In the genomic region with DNA sequence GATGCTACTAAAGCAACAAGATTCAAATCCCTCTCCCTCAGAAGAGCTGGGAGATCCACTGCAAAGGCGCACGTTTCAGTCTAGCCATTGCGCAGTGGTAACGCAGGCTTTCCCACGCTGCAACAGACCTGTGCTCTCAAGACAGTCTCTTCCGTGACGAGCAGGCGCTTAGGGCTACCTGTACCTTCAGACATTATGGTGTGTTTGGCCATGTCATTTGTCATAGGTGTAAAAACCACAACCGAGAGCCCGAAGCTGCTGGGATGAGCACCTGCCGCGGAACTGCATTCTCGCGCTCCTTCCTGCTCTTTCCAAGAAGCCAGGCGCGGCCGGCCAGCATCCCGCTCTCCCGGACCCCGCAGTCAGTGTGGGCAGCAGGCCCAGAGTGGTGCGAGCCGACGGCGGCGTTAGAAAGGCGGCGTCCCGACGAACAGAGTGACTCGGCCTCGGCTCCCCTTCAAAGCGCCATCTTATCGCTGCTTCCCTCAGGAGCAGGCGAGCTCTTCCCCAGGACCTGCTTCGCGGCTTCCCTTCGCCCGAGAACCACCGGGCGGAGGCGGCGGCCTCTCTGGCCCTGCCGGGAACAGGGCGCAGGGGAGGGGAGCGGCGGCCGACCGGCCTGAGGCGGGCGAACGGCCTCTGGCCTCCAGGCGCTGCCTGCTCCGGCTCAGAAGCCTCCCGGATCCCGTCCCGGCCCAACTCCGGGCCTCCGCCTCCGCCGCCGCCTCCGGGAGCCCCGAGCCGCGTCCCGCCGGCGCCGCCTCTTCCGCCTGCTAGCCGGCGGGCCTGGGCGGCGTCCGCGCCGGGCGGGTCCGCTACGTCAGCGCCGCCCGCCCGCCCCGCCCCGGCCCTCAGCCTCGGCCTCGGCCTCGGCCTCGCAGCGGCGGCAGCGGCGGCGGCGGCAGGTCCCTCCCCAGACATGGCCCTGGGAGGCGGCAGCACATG, we compare ENCODE assay signal across 1 cellular context.
TF ChIP-seq lines count a peak whose summit lies in the region.

A gene with protein sequence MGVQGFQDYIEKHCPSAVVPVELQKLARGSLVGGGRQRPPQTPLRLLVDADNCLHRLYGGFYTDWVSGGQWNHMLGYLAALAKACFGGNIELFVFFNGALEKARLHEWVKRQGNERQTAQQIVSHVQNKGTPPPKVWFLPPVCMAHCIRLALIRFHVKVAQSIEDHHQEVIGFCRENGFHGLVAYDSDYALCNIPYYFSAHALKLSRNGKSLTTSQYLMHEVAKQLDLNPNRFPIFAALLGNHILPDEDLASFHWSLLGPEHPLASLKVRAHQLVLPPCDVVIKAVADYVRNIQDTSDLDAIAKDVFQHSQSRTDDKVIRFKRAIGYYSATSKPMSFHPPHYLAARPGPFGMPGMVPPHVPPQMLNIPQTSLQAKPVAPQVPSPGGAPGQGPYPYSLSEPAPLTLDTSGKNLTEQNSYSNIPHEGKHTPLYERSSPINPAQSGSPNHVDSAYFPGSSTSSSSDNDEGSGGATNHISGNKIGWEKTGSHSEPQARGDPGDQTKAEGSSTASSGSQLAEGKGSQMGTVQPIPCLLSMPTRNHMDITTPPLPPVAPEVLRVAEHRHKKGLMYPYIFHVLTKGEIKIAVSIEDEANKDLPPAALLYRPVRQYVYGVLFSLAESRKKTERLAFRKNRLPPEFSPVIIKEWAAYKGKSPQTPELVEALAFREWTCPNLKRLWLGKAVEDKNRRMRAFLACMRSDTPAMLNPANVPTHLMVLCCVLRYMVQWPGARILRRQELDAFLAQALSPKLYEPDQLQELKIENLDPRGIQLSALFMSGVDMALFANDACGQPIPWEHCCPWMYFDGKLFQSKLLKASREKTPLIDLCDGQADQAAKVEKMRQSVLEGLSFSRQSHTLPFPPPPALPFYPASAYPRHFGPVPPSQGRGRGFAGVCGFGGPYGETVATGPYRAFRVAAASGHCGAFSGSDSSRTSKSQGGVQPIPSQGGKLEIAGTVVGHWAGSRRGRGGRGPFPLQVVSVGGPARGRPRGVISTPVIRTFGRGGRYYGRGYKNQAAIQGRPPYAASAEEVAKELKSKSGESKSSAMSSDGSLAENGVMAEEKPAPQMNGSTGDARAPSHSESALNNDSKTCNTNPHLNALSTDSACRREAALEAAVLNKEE (plus strand): TSS at position 869 of the 945 bp plus-strand sequence. CDS start 231 bp downstream, outside the sequence.

TF ChIP-seq in HEK293, 187 proteins besides CTCF, POLR2A, EP300 and RAD21 (continued from another document and continues in another):
- TF ChIP-seq ZNF768 (tag by site-specific recombination; IDR thresholded peaks at IDR 0.05) (no peak), ZBTB11 (tag by site-specific recombination; conservative IDR thresholded peaks at IDR 0.05; ENCODE audit: low read depth) (peak; percentile 42), ZNF133 (tag by site-specific recombination; IDR thresholded peaks at IDR 0.05) (no peak), SP7 (tag by site-specific recombination; IDR thresholded peaks at IDR 0.05) (no peak), ZSCAN18 (tag by site-specific recombination; IDR thresholded peaks at IDR 0.05) (no peak), KLF16 (tag by site-specific recombination; IDR thresholded peaks at IDR 0.05) (no peak), ZNF223 (tag by site-specific recombination; IDR thresholded peaks at IDR 0.05) (no peak), ZNF747 (tag by site-specific recombination; IDR thresholded peaks at IDR 0.05) (no peak), ZNF169 (tag by site-specific recombination; IDR thresholded peaks at IDR 0.05) (no peak), ZNF561 (tag by site-specific recombination; IDR thresholded peaks at IDR 0.05; ENCODE audit: borderline replicate concordance) (peak; percentile 47; the same call in 1 of the 2 replicates), ZNF501 (tag by site-specific recombination; IDR thresholded peaks at IDR 0.05) (peak; percentile 51; the same call in 1 of the 2 replicates), ZNF514 (tag by site-specific recombination; IDR thresholded peaks at IDR 0.05) (no peak), ZNF211 (tag by site-specific recombination; IDR thresholded peaks at IDR 0.05; ENCODE audit: low read depth) (no peak), ZNF777 (tag by site-specific recombination; IDR thresholded peaks at IDR 0.05; ENCODE audit: borderline replicate concordance) (no peak), YY2 (tag by site-specific recombination; IDR thresholded peaks at IDR 0.05) (no peak), REPIN1 (tag by site-specific recombination; IDR thresholded peaks at IDR 0.05; ENCODE audit: low read depth) (no peak), ZNF138 (tag by site-specific recombination; IDR thresholded peaks at IDR 0.05; ENCODE audit: borderline replicate concordance) (no peak), ZEB2 (tag by site-specific recombination; IDR thresholded peaks at IDR 0.05) (0 out of 2 replicates have a peak, but pooled peaks have one; percentile 46), ZNF837 (tag by site-specific recombination; IDR thresholded peaks at IDR 0.05) (no peak), ZNF530 (tag by site-specific recombination; IDR thresholded peaks at IDR 0.05; ENCODE audit: low read depth) (no peak), ZFP3 (tag by site-specific recombination; IDR thresholded peaks at IDR 0.05; ENCODE audit: low read depth) (no peak), ZBTB48 (tag by site-specific recombination; IDR thresholded peaks at IDR 0.05) (no peak), ZBTB8A (tag by site-specific recombination; IDR thresholded peaks at IDR 0.05) (peak; percentile 56), ZNF555 (tag by site-specific recombination; conservative IDR thresholded peaks at IDR 0.05) (no peak), ZNF362 (tag by site-specific recombination; IDR thresholded peaks at IDR 0.05) (no peak), ZFP37 (tag by site-specific recombination; IDR thresholded peaks at IDR 0.05) (peak; percentile 53; the same call in 1 of the 2 replicates), ZNF677 (tag by site-specific recombination; IDR thresholded peaks at IDR 0.05) (no peak), ZNF521 (tag by site-specific recombination; IDR thresholded peaks at IDR 0.05) (no peak), ZNF596 (tag by site-specific recombination; IDR thresholded peaks at IDR 0.05) (no peak), YY1 (tag by site-specific recombination; IDR thresholded peaks at IDR 0.05) (0 out of 2 replicates have a peak, but pooled peaks have one; percentile 38), ZBTB17 (tag by site-specific recombination; IDR thresholded peaks at IDR 0.05) (peak; percentile 43), ZNF629 (tag by site-specific recombination; IDR thresholded peaks at IDR 0.05) (no peak), SCRT1 (tag by site-specific recombination; IDR thresholded peaks at IDR 0.05; ENCODE audit: borderline replicate concordance) (no peak), ZNF16 (tag by site-specific recombination; IDR thresholded peaks at IDR 0.05; ENCODE audit: low read depth) (no peak), ZNF600 (tag by site-specific recombination; IDR thresholded peaks at IDR 0.05) (peak; percentile 27; the same call in 1 of the 2 replicates), ZBTB20 (tag by site-specific recombination; IDR thresholded peaks at IDR 0.05) (peak; percentile 43; the same call in 1 of the 2 replicates), ZNF707 (tag by site-specific recombination; IDR thresholded peaks at IDR 0.05) (no peak), ZNF335 (tag by site-specific recombination; conservative IDR thresholded peaks at IDR 0.05) (peak; percentile 75), ZNF10 (tag by site-specific recombination; IDR thresholded peaks at IDR 0.05) (no peak)
- TF ChIP-seq, protein P1, sequence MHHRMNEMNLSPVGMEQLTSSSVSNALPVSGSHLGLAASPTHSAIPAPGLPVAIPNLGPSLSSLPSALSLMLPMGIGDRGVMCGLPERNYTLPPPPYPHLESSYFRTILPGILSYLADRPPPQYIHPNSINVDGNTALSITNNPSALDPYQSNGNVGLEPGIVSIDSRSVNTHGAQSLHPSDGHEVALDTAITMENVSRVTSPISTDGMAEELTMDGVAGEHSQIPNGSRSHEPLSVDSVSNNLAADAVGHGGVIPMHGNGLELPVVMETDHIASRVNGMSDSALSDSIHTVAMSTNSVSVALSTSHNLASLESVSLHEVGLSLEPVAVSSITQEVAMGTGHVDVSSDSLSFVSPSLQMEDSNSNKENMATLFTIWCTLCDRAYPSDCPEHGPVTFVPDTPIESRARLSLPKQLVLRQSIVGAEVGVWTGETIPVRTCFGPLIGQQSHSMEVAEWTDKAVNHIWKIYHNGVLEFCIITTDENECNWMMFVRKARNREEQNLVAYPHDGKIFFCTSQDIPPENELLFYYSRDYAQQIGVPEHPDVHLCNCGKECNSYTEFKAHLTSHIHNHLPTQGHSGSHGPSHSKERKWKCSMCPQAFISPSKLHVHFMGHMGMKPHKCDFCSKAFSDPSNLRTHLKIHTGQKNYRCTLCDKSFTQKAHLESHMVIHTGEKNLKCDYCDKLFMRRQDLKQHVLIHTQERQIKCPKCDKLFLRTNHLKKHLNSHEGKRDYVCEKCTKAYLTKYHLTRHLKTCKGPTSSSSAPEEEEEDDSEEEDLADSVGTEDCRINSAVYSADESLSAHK (tag by site-specific recombination; IDR thresholded peaks at IDR 0.05): no peak
- TF ChIP-seq, protein P2, sequence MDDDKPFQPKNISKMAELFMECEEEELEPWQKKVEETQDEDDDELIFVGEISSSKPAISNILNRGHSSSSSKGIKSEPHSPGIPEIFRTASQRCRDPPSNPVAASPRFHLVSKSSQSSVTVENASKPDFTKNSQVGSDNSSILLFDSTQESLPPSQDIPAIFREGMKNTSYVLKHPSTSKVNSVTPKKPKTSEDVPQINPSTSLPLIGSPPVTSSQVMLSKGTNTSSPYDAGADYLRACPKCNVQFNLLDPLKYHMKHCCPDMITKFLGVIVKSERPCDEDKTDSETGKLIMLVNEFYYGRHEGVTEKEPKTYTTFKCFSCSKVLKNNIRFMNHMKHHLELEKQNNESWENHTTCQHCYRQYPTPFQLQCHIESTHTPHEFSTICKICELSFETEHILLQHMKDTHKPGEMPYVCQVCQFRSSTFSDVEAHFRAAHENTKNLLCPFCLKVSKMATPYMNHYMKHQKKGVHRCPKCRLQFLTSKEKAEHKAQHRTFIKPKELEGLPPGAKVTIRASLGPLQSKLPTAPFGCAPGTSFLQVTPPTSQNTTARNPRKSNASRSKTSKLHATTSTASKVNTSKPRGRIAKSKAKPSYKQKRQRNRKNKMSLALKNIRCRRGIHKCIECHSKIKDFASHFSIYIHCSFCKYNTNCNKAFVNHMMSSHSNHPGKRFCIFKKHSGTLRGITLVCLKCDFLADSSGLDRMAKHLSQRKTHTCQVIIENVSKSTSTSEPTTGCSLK (tag by site-specific recombination; IDR thresholded peaks at IDR 0.05): no peak
- TF ChIP-seq, protein P3, sequence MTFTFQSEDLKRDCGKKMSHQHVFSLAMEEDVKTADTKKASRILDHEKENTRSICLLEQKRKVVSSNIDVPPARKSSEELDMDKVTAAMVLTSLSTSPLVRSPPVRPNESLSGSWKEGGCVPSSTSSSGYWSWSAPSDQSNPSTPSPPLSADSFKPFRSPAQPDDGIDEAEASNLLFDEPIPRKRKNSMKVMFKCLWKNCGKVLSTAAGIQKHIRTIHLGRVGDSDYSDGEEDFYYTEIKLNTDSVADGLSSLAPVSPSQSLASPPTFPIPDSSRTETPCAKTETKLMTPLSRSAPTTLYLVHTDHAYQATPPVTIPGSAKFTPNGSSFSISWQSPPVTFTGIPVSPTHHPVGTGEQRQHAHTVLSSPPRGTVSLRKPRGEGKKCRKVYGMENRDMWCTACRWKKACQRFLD (tag by site-specific recombination; IDR thresholded peaks at IDR 0.05): no peak
- TF ChIP-seq, protein P4, sequence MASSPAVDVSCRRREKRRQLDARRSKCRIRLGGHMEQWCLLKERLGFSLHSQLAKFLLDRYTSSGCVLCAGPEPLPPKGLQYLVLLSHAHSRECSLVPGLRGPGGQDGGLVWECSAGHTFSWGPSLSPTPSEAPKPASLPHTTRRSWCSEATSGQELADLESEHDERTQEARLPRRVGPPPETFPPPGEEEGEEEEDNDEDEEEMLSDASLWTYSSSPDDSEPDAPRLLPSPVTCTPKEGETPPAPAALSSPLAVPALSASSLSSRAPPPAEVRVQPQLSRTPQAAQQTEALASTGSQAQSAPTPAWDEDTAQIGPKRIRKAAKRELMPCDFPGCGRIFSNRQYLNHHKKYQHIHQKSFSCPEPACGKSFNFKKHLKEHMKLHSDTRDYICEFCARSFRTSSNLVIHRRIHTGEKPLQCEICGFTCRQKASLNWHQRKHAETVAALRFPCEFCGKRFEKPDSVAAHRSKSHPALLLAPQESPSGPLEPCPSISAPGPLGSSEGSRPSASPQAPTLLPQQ (tag by site-specific recombination; IDR thresholded peaks at IDR 0.05): 0 out of 2 replicates have a peak, but pooled peaks have one; percentile 22
